In the genomic region with DNA sequence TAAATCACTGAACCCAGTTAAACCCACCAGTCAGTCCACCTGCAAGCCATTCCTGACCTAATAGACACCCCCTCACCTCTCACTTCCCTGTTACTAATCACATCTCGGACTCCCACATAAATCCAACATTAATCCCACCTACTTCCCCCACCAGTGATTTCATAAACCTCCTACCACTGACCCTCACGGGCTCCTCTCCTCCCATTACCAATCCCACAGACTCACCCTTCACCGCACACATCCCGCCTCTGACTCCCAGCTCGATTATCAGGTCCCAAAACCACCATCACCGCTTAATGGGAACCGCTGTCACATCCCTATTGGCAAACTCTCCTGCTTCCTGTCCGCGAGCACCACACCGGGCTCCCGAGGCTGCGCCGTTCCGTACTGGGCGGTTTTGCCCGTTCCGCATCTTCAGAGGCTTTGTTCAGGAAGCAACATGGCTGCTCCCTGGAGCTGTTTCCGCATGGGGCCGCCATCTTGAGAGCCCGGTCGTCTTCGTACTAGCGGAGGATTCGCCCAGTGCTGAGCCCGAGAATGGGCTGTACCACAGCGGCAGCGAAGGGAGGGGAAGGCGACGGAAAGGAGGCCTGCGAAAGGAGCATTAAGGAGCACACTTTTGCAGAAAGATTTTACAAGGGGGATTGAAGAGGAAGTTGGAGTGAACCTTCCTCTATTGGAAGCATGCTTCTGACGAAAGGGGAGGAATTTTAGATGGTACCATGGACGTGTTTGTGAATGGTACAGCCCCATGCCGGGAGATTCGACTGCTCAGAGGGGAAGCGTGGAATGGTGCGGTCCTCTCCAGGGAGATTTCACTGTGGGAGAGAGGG, we compare ENCODE assay signal across 8 cellular contexts.
DNase-seq lines count a peak whose midpoint lies in the region; ATAC-seq and TF ChIP-seq lines count a peak whose summit lies in the region.

A gene (minus strand): TSS at position 502 of the 833 bp plus-strand sequence. CDS start 1,825 bp downstream, outside the sequence.

- peak within 1 kb of the TSS; percentile 31 to 54 for H3K4me3 ChIP-seq in neutrophil (ENCODE audit: low read depth in 1 of 2, low read length in 1 of 2)
- H3K4me3 ChIP-seq in subcutaneous abdominal adipose tissue (ENCODE audit: low read depth in 1 of 5, low read length in 5 of 5), result peak within 1 kb of the TSS; percentile 62 to 95 (median 83)

- no peaks in the 10 kb centered on the region for H3K36me3 ChIP-seq in neutrophil
- peaks cover 0 to 5% (median 0%) of the 10 kb centered on the region in 5 donors for H3K36me3 ChIP-seq in subcutaneous abdominal adipose tissue (ENCODE audit: control insufficient read depth in 5 of 5, insufficient read depth in 5 of 5, low read length in 5 of 5)

- DNase-seq in CD1c-positive myeloid dendritic cell (ENCODE audit: extremely low spot score) (peak; percentile 84), RPMI8226 (peak; percentile 93), head of caudate nucleus (peak; percentile 88 to 97 (median 93))
- DNase-seq in activated naive CD8-positive, alpha-beta T cell treated with anti-CD3 and anti-CD28 coated beads, Interleukin-2, amount 50 U/mL, for 24 hours, result peak; percentile 44

- H3K27me3 Mint-ChIP-seq in activated naive CD8-positive, alpha-beta T cell treated with anti-CD3 and anti-CD28 coated beads, Interleukin-2, amount 50 U/mL, for 24 hours, result peaks cover 15% of the 10 kb centered on the region

- intact Hi-C loops in head of caudate nucleus (cut with DNase I), result loop anchor here (2.0 kb wide), 1 partner anchor 176 kb away; a partner anchor contains a TSS

- H3K9me3 ChIP-seq in neutrophil (peaks cover 4% of the 10 kb centered on the region), subcutaneous abdominal adipose tissue (ENCODE audit: control insufficient read depth in 5 of 5, low read length in 5 of 5) (peaks cover 41 to 75% (median 62%) of the 10 kb centered on the region in 5 donors)

- H3K4me1 ChIP-seq in neutrophil (ENCODE audit: control insufficient read depth in 1 of 2, insufficient read depth in 1 of 2, low read depth in 1 of 2, low read length in 1 of 2), result no peaks in the 10 kb centered on the region
- H3K4me1 ChIP-seq in subcutaneous abdominal adipose tissue (ENCODE audit: control insufficient read depth in 5 of 5, insufficient read depth in 5 of 5, low read length in 5 of 5), result peaks cover 0 to 7% (median 4%) of the 10 kb centered on the region in 5 donors

- peak; percentile 92 for ATAC-seq in HG03159 (IDR thresholded peaks at IDR 0.05; ENCODE audit: unreplicated experiment)
- ATAC-seq in activated naive CD8-positive, alpha-beta T cell treated with anti-CD3 and anti-CD28 coated beads, Interleukin-2, amount 50 U/mL, for 24 hours, result no peak
- no peak for ATAC-seq in HG02678 (IDR thresholded peaks at IDR 0.05; ENCODE audit: unreplicated experiment)

- H3K9me3 Mint-ChIP-seq in activated naive CD8-positive, alpha-beta T cell treated with anti-CD3 and anti-CD28 coated beads, Interleukin-2, amount 50 U/mL, for 24 hours, result peaks cover 57% of the 10 kb centered on the region

- H3K27ac ChIP-seq in neutrophil (peak within 1 kb of the TSS; percentile 21), subcutaneous abdominal adipose tissue (ENCODE audit: low read depth, low read length) (peak within 1 kb of the TSS; percentile 20)

- peaks cover 1% of the 10 kb centered on the region for H3K4me1 Mint-ChIP-seq in activated naive CD8-positive, alpha-beta T cell treated with anti-CD3 and anti-CD28 coated beads, Interleukin-2, amount 50 U/mL, for 24 hours

- peak within 1 kb of the TSS; percentile 84 for H3K4me3 Mint-ChIP-seq in activated naive CD8-positive, alpha-beta T cell treated with anti-CD3 and anti-CD28 coated beads, Interleukin-2, amount 50 U/mL, for 24 hours

- H3K27ac Mint-ChIP-seq in activated naive CD8-positive, alpha-beta T cell treated with anti-CD3 and anti-CD28 coated beads, Interleukin-2, amount 50 U/mL, for 24 hours, result peak within 1 kb of the TSS; percentile 86

- H3K9ac ChIP-seq in subcutaneous abdominal adipose tissue (ENCODE audit: low read length in 5 of 5), result peak within 1 kb of the TSS in 3 of 5 donors; percentile 47 to 84 (median 76)

- H3K27me3 ChIP-seq in neutrophil (no peaks in the 10 kb centered on the region), subcutaneous abdominal adipose tissue (ENCODE audit: control insufficient read depth in 5 of 5, insufficient read depth in 4 of 5, low read length in 5 of 5) (no peaks in the 10 kb centered on the region)

- H3K36me3 Mint-ChIP-seq in activated naive CD8-positive, alpha-beta T cell treated with anti-CD3 and anti-CD28 coated beads, Interleukin-2, amount 50 U/mL, for 24 hours (ENCODE audit: low read depth), result peaks cover 44% of the 10 kb centered on the region

- TF ChIP-seq CTCF in neutrophil (IDR thresholded peaks at IDR 0.05), result no peak
